ENCODE assay signal across 8 cellular contexts in genomic region chr6:10901751-10902150, GRCh38.
DNase-seq lines count a peak whose midpoint lies in the region; ATAC-seq lines count a peak whose summit lies in the region.

No MANE protein-coding gene starts in this region.

- peak overlapping the region in 1 of 2 donors; percentile 49 for H3K27ac Mint-ChIP-seq in effector memory CD8-positive, alpha-beta T cell

- H3K4me3 Mint-ChIP-seq in effector memory CD8-positive, alpha-beta T cell = peak overlapping the region in 1 of 2 donors; percentile 25

- H3K9me3 Mint-ChIP-seq in effector memory CD8-positive, alpha-beta T cell = peaks cover 0 to 1% of the 10 kb centered on the region in 2 donors

- H3K36me3 Mint-ChIP-seq in effector memory CD8-positive, alpha-beta T cell (ENCODE audit: insufficient read depth) = no peaks in the 10 kb centered on the region

- DNase-seq in effector memory CD8-positive, alpha-beta T cell = no peak
- DNase-seq in NCI-H1417 treated with DMSO at 0.1 percent for 48 hours (lab: John Stamatoyannopoulos, UW) (no peak), NCI-H345 treated with DMSO at 0.1 percent for 48 hours (lab: John Stamatoyannopoulos, UW; ENCODE audit: unreplicated experiment) (no peak), HUDEP-2 (lab: John Stamatoyannopoulos, UW; ENCODE audit: unreplicated experiment in 76 of 76) (no peak), OCI-M2 (lab: John Stamatoyannopoulos, UW; ENCODE audit: unreplicated experiment) (no peak)

- peaks cover 0 to 6% of the 10 kb centered on the region in 2 donors for H3K27me3 Mint-ChIP-seq in effector memory CD8-positive, alpha-beta T cell

- ATAC-seq in GM18498 (IDR thresholded peaks at IDR 0.05; ENCODE audit: unreplicated experiment) (peak; percentile 95), GM21515 (IDR thresholded peaks at IDR 0.05; ENCODE audit: unreplicated experiment) (peak; percentile 97), HG03469 (IDR thresholded peaks at IDR 0.05; ENCODE audit: unreplicated experiment) (peak; percentile 98)
- ATAC-seq in effector memory CD8-positive, alpha-beta T cell (replicated peaks) = peak; percentile 43

- peaks cover 0 to 4% of the 10 kb centered on the region in 2 donors for H3K4me1 Mint-ChIP-seq in effector memory CD8-positive, alpha-beta T cell (ENCODE audit: low read depth in 2 of 2)

Comparison
In these comparisons a context has a peak if more than half of its experiments do, and no peak if none do; other contexts are left out.
1. ATAC-seq: peak in every context shown above with its lines; median percentile 98 in HG03469; 97 in GM21515; 95 in GM18498; 43 in effector memory CD8-positive, alpha-beta T cell.